ENCODE assay signal across 8 cellular contexts in the genomic region with DNA sequence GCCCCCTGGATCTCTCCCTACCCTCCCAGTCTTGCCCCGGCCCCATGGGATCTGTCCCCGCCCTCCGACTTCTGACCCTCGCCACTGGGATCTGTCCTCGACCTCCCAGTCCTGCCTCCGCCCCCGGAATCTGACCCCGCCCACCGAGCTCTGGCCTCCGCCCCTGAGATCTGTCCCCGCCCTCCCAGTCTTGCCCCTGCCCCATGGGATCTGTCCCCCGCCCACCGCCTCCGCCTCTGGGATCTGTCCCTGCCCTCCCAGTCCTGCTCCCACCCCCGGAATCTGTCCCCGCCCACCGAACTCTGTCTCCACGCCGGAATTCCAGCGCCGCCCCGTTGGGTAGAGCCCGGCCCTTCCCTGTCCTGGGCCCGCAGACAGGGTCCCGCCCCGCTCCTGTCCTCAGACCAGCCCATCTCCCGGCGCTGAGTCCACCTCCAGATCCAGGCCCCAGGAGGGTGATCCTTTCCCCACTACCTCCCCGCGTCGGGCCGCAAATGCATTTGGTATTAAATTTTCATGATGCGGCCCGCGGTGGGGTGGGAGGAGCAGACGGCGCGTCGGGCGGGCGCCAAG. TPM values are rescaled to one million over a fixed set of nuclear protein-coding genes. Genes with fewer than 3 reads are reported as not detected.
A peak's percentile ranks its signal among the peaks of the same experiment; 100 is the strongest.
DNase-seq lines count a peak whose midpoint lies in the region; ATAC-seq and TF ChIP-seq lines count a peak whose summit lies in the region.

No MANE protein-coding gene starts in this region.

- peaks cover 45% of the 10 kb centered on the region for H3K27me3 Mint-ChIP-seq in activated T-cell treated with anti-CD3 and anti-CD28 coated beads, Interleukin-2, amount 50 U/mL, for 24 hours
- H3K27me3 Mint-ChIP-seq in naive thymus-derived CD4-positive, alpha-beta T cell, result peaks cover 42 to 55% (median 45%) of the 10 kb centered on the region in 5 donors
- H3K27me3 Mint-ChIP-seq in type B pancreatic cell, result peaks cover 48% of the 10 kb centered on the region

- peaks cover 36% of the 10 kb centered on the region for H3K4me1 Mint-ChIP-seq in activated T-cell treated with anti-CD3 and anti-CD28 coated beads, Interleukin-2, amount 50 U/mL, for 24 hours (ENCODE audit: low read depth)
- peaks cover 23 to 49% (median 32%) of the 10 kb centered on the region in 7 donors for H3K4me1 Mint-ChIP-seq in naive thymus-derived CD4-positive, alpha-beta T cell
- peaks cover 15% of the 10 kb centered on the region for H3K4me1 Mint-ChIP-seq in type B pancreatic cell (ENCODE audit: unreplicated experiment)

- H3K27me3 ChIP-seq in naive thymus-derived CD4-positive, alpha-beta T cell (ENCODE audit: control insufficient read depth in 2 of 2, insufficient read depth in 2 of 2, low read length in 2 of 2), result peaks cover 28 to 39% of the 10 kb centered on the region in 2 donors

- H3K4me3 ChIP-seq in GM12875 (ENCODE audit: low read depth, low read length), result peak overlapping the region; percentile 52
- H3K4me3 ChIP-seq in naive thymus-derived CD4-positive, alpha-beta T cell (ENCODE audit: low read length), result peak overlapping the region; percentile 57

- peak; percentile 7 for ATAC-seq in HG03159 (IDR thresholded peaks at IDR 0.05; ENCODE audit: unreplicated experiment)
- peak; percentile 22 for ATAC-seq in naive thymus-derived CD4-positive, alpha-beta T cell

- intact Hi-C loops in naive thymus-derived CD4-positive, alpha-beta T cell (cut with micrococcal nuclease), result loop anchor here (1.0 to 10.0 kb wide), 22 partner anchors 8 to 358 kb away; partner anchors contain the start of genes CD37 (in 2 of the 2), DKKL1 (in 2 of the 2), PTH2 (in 2 of the 2) and ALDH16A1 (in 1 of the 2)

- TF ChIP-seq CTCF in GM12875 (IDR thresholded peaks at IDR 0.05; ENCODE audit: borderline replicate concordance, insufficient read depth, low read depth, low read length), result no peak
- TF ChIP-seq CTCF in type B pancreatic cell (conservative IDR thresholded peaks at IDR 0.05), result no peak

- CTCF ChIA-PET in naive thymus-derived CD4-positive, alpha-beta T cell (lab: Charles Lee), result interaction anchor here (0.6 to 4.2 kb wide), 5 partner anchors 25 to 141 kb away, joined by 3 to 28 read pairs (median 5); no protein-coding TSS in a partner anchor

- peaks cover 21% of the 10 kb centered on the region for H3K36me3 Mint-ChIP-seq in activated T-cell treated with anti-CD3 and anti-CD28 coated beads, Interleukin-2, amount 50 U/mL, for 24 hours (ENCODE audit: low read depth)
- H3K36me3 Mint-ChIP-seq in naive thymus-derived CD4-positive, alpha-beta T cell, result peaks cover 0 to 10% (median 5%) of the 10 kb centered on the region in 5 donors
- H3K36me3 Mint-ChIP-seq in type B pancreatic cell, result no peaks in the 10 kb centered on the region

- POLR2A ChIA-PET in naive thymus-derived CD4-positive, alpha-beta T cell (lab: Charles Lee), result interaction anchor here (1.1 kb wide), 1 partner anchor 47 kb away, joined by 3 read pairs; no protein-coding TSS in a partner anchor

- no peaks in the 10 kb centered on the region for H3K9me3 ChIP-seq in naive thymus-derived CD4-positive, alpha-beta T cell (ENCODE audit: control insufficient read depth in 2 of 3, low read length in 3 of 3)

- peak overlapping the region; percentile 94 for H3K27ac Mint-ChIP-seq in activated T-cell treated with anti-CD3 and anti-CD28 coated beads, Interleukin-2, amount 50 U/mL, for 24 hours
- peak overlapping the region in 7 of 9 donors; percentile 51 to 91 (median 83) for H3K27ac Mint-ChIP-seq in naive thymus-derived CD4-positive, alpha-beta T cell
- peak overlapping the region; percentile 70 for H3K27ac Mint-ChIP-seq in type B pancreatic cell

- peaks cover 0 to 21% (median 4%) of the 10 kb centered on the region in 3 experiments for H3K36me3 ChIP-seq in naive thymus-derived CD4-positive, alpha-beta T cell (ENCODE audit: control insufficient read depth in 2 of 3, insufficient read depth in 3 of 3, low read length in 3 of 3)

- no peaks in the 10 kb centered on the region for H3K9me3 Mint-ChIP-seq in activated T-cell treated with anti-CD3 and anti-CD28 coated beads, Interleukin-2, amount 50 U/mL, for 24 hours
- peaks cover 0 to 2% (median 0%) of the 10 kb centered on the region in 11 donors for H3K9me3 Mint-ChIP-seq in naive thymus-derived CD4-positive, alpha-beta T cell
- H3K9me3 Mint-ChIP-seq in type B pancreatic cell, result no peaks in the 10 kb centered on the region

- peak overlapping the region; percentile 79 for H3K4me3 Mint-ChIP-seq in activated T-cell treated with anti-CD3 and anti-CD28 coated beads, Interleukin-2, amount 50 U/mL, for 24 hours
- H3K4me3 Mint-ChIP-seq in naive thymus-derived CD4-positive, alpha-beta T cell, result peak overlapping the region; percentile 75 to 88 (median 83)
- peak overlapping the region; percentile 88 for H3K4me3 Mint-ChIP-seq in type B pancreatic cell

- H3K27ac ChIP-seq in naive thymus-derived CD4-positive, alpha-beta T cell (ENCODE audit: low read depth, low read length), result no peak overlapping the region

- peak; percentile 94 for DNase-seq in 8988T
- DNase-seq in NCI-H526 treated with DMSO at 0.1 percent for 48 hours (lab: John Stamatoyannopoulos, UW), result peak; percentile 57
- peak; percentile 70 for DNase-seq in activated T-cell treated with anti-CD3 and anti-CD28 coated beads, Interleukin-2, amount 50 U/mL, for 24 hours
- DNase-seq in fibroblast of gingiva (ENCODE audit: low read depth), result peak; percentile 88
- peak in 2 of 9 donors; percentile 58 to 81 for DNase-seq in naive thymus-derived CD4-positive, alpha-beta T cell
- DNase-seq in type B pancreatic cell (ENCODE audit: extremely low spot score, unreplicated experiment), result peak; percentile 87

- peaks cover 12 to 15% of the 10 kb centered on the region in 2 donors for H3K4me1 ChIP-seq in naive thymus-derived CD4-positive, alpha-beta T cell (ENCODE audit: control insufficient read depth in 2 of 2, insufficient read depth in 2 of 2, low read length in 2 of 2)

RNA-seq across cellular contexts. Expression of gene SLC17A7, which starts 1.6 kb away (rescaled TPM):
- under 1 TPM in 2 of 5 experiments, not detected in 3; 0.12 to 0.22 TPM for total RNA-seq in naive thymus-derived CD4-positive, alpha-beta T cell
- polyA plus RNA-seq in naive thymus-derived CD4-positive, alpha-beta T cell, result not detected
- total RNA-seq in type B pancreatic cell (ENCODE audit: low replicate concordance), result 0.19 TPM in 1 of 2 replicates, not detected in the other

RNA-seq across cellular contexts. Expression of gene PIH1D1, which starts 8.7 kb away (rescaled TPM):
- 100 to 1,000 TPM; 136 to 183 (median 159) TPM for total RNA-seq in naive thymus-derived CD4-positive, alpha-beta T cell
- 10 to 100 TPM; 62.7 to 91.8 TPM for polyA plus RNA-seq in naive thymus-derived CD4-positive, alpha-beta T cell
- total RNA-seq in type B pancreatic cell (ENCODE audit: low replicate concordance), result 83.1 and 93.3 TPM in 2 replicates

RNA-seq across cellular contexts. Expression of gene ALDH16A1, which starts 10.1 kb away (rescaled TPM):
- total RNA-seq in naive thymus-derived CD4-positive, alpha-beta T cell, result 10 to 100 TPM; 27.6 to 38.1 (median 33.3) TPM
- 10 to 100 TPM; 28.3 to 37.8 TPM for polyA plus RNA-seq in naive thymus-derived CD4-positive, alpha-beta T cell
- total RNA-seq in type B pancreatic cell (ENCODE audit: low replicate concordance), result 22.7 and 33.7 TPM in 2 replicates

RNA-seq across cellular contexts. Expression of gene GFY, which starts 17.7 kb away (rescaled TPM):
- not detected for total RNA-seq in naive thymus-derived CD4-positive, alpha-beta T cell
- polyA plus RNA-seq in naive thymus-derived CD4-positive, alpha-beta T cell, result not detected
- total RNA-seq in type B pancreatic cell (ENCODE audit: low replicate concordance), result not detected in 2 replicates

RNA-seq across cellular contexts. Expression of gene PTH2, which starts 19.6 kb away (rescaled TPM):
- total RNA-seq in naive thymus-derived CD4-positive, alpha-beta T cell, result not detected
- polyA plus RNA-seq in naive thymus-derived CD4-positive, alpha-beta T cell, result not detected
- not detected in 2 replicates for total RNA-seq in type B pancreatic cell (ENCODE audit: low replicate concordance)
